28 cellular contexts compared by ENCODE assay signal in genomic region chr18:38307919-38308318, GRCh38.
"Had no signal": no experiment of that assay in that cellular context is flagged by ENCODE, and none has a peak within 500 bp of the region (broad histone marks: within the 10 kb centered on the region; RNA-seq: fewer than 3 reads in every experiment).

No MANE protein-coding gene starts in this region.

- ATAC-seq: activated CD4-positive, CD25-positive, alpha-beta regulatory T cell treated with anti-CD3 and anti-CD28 coated beads, Interleukin-2, amount 50 U/mL, for 24 hours; activated CD8-positive, alpha-beta memory T cell treated with anti-CD3 and anti-CD28 coated beads, Interleukin-2, amount 10 ng/mL, durations not matched to agents 7 days and 5 days; activated CD8-positive, alpha-beta T cell treated with anti-CD3 and anti-CD28 coated beads for 36 hours; activated naive CD8-positive, alpha-beta T cell treated with anti-CD3 and anti-CD28 coated beads, Interleukin-2, amount 50 U/mL, for 24 hours; body of pancreas; effector memory CD8-positive, alpha-beta T cell; gastroesophageal sphincter had no signal

- H3K4me3 Mint-ChIP-seq: activated B cell treated with CpG ODN at 0.5 μM for 24 hours; activated CD8-positive, alpha-beta memory T cell treated with anti-CD3 and anti-CD28 coated beads, Interleukin-2, amount 10 ng/mL, durations not matched to agents 7 days and 5 days; activated CD8-positive, alpha-beta T cell treated with anti-CD3 and anti-CD28 coated beads for 36 hours; activated naive CD4-positive, alpha-beta T cell treated with anti-CD3 and anti-CD28 coated beads for 36 hours; activated naive CD4-positive, alpha-beta T cell treated with anti-CD3 and anti-CD28 coated beads, Interleukin-2, amount 50 U/mL, for 24 hours; activated naive CD8-positive, alpha-beta T cell treated with anti-CD3 and anti-CD28 coated beads for 36 hours; activated naive CD8-positive, alpha-beta T cell treated with anti-CD3 and anti-CD28 coated beads, Interleukin-2, amount 50 U/mL, for 24 hours; activated T-helper 1 cell treated with anti-CD3 and anti-CD28 coated beads, Interleukin-12 subunit alpha, Interleukin-12 subunit beta, Interleukin-2, Interleukin-4 antibody, amounts not matched to agents 30 ng/mL and 10 ng/mL and 1 ng/mL, durations not matched to agents 14 hours and 24 hours and 36 hours; dendritic cell treated with granulocyte-macrophage colony-stimulating factor and Interleukin-4, amounts not matched to agents 40 ng/mL and 50 ng/mL, for 4 days; effector memory CD8-positive, alpha-beta T cell had no signal

- H3K9me3 Mint-ChIP-seq: activated CD8-positive, alpha-beta T cell treated with anti-CD3 and anti-CD28 coated beads for 36 hours; activated naive CD4-positive, alpha-beta T cell treated with anti-CD3 and anti-CD28 coated beads for 36 hours; activated naive CD4-positive, alpha-beta T cell treated with anti-CD3 and anti-CD28 coated beads, Interleukin-2, amount 50 U/mL, for 24 hours; activated naive CD8-positive, alpha-beta T cell treated with anti-CD3 and anti-CD28 coated beads for 36 hours; activated naive CD8-positive, alpha-beta T cell treated with anti-CD3 and anti-CD28 coated beads, Interleukin-2, amount 50 U/mL, for 24 hours; activated T-helper 2 cell treated with anti-CD3 and anti-CD28 coated beads, Interferon-gamma antibody, Interleukin-2, Interleukin-4, amounts not matched to agents 10 μg/mL and 5 μg/mL and 100 μg/mL, durations not matched to agents 14 hours and 24 hours and 36 hours had no signal

- H3K36me3 Mint-ChIP-seq: activated CD8-positive, alpha-beta memory T cell treated with anti-CD3 and anti-CD28 coated beads, Interleukin-2, amount 10 ng/mL, durations not matched to agents 7 days and 5 days; activated naive CD4-positive, alpha-beta T cell treated with anti-CD3 and anti-CD28 coated beads, Interleukin-2, amount 50 U/mL, for 24 hours; activated naive CD8-positive, alpha-beta T cell treated with anti-CD3 and anti-CD28 coated beads for 36 hours had no signal

- H3K4me1 Mint-ChIP-seq: activated B cell treated with CpG ODN at 0.5 μM for 24 hours; activated CD8-positive, alpha-beta memory T cell treated with anti-CD3 and anti-CD28 coated beads, Interleukin-2, amount 10 ng/mL, durations not matched to agents 7 days and 5 days; activated naive CD4-positive, alpha-beta T cell treated with anti-CD3 and anti-CD28 coated beads, Interleukin-2, amount 50 U/mL, for 24 hours; activated naive CD8-positive, alpha-beta T cell treated with anti-CD3 and anti-CD28 coated beads for 36 hours; activated naive CD8-positive, alpha-beta T cell treated with anti-CD3 and anti-CD28 coated beads, Interleukin-2, amount 50 U/mL, for 24 hours had no signal

- H3K27ac Mint-ChIP-seq: activated B cell treated with CpG ODN at 0.5 μM for 24 hours; activated CD8-positive, alpha-beta memory T cell treated with anti-CD3 and anti-CD28 coated beads, Interleukin-2, amount 10 ng/mL, durations not matched to agents 7 days and 5 days; activated CD8-positive, alpha-beta T cell treated with anti-CD3 and anti-CD28 coated beads for 36 hours; activated naive CD4-positive, alpha-beta T cell treated with anti-CD3 and anti-CD28 coated beads for 36 hours; activated naive CD4-positive, alpha-beta T cell treated with anti-CD3 and anti-CD28 coated beads, Interleukin-2, amount 50 U/mL, for 24 hours; activated naive CD8-positive, alpha-beta T cell treated with anti-CD3 and anti-CD28 coated beads for 36 hours; activated naive CD8-positive, alpha-beta T cell treated with anti-CD3 and anti-CD28 coated beads, Interleukin-2, amount 50 U/mL, for 24 hours; activated T-helper 1 cell treated with anti-CD3 and anti-CD28 coated beads, Interleukin-12 subunit alpha, Interleukin-12 subunit beta, Interleukin-2, Interleukin-4 antibody, amounts not matched to agents 30 ng/mL and 10 ng/mL and 1 ng/mL, durations not matched to agents 14 hours and 24 hours and 36 hours; activated T-helper 2 cell treated with anti-CD3 and anti-CD28 coated beads, Interferon-gamma antibody, Interleukin-2, Interleukin-4, amounts not matched to agents 10 μg/mL and 5 μg/mL and 100 μg/mL, durations not matched to agents 14 hours and 24 hours and 36 hours; dendritic cell treated with granulocyte-macrophage colony-stimulating factor and Interleukin-4, amounts not matched to agents 40 ng/mL and 50 ng/mL, for 4 days; effector memory CD8-positive, alpha-beta T cell had no signal

- DNase-seq: activated B cell treated with CpG ODN at 0.5 μM for 24 hours; activated CD4-positive, alpha-beta T cell treated with anti-CD3 and anti-CD28 coated beads for 48 hours; activated CD4-positive, alpha-beta T cell treated with anti-CD3 and anti-CD28 coated beads, Interleukin-2, amount 50 U/mL, for 1 hour; activated CD4-positive, alpha-beta T cell treated with anti-CD3 and anti-CD28 coated beads, Interleukin-2, amount 50 U/mL, for 48 hours; activated CD8-positive, alpha-beta memory T cell treated with anti-CD3 and anti-CD28 coated beads, Interleukin-2, amount 10 ng/mL, durations not matched to agents 7 days and 5 days; activated CD8-positive, alpha-beta memory T cell treated with anti-CD3 and anti-CD28 coated beads, Interleukin-2, amount 50 U/mL, for 4 hours; activated CD8-positive, alpha-beta T cell treated with anti-CD3 and anti-CD28 coated beads for 36 hours; activated effector memory CD4-positive, alpha-beta T cell treated with anti-CD3 and anti-CD28 coated beads, Interleukin-2, amount 50 U/mL, for 16 hours; activated naive CD4-positive, alpha-beta T cell treated with anti-CD3 and anti-CD28 coated beads for 36 hours; activated naive CD8-positive, alpha-beta T cell treated with anti-CD3 and anti-CD28 coated beads for 36 hours; activated naive CD8-positive, alpha-beta T cell treated with anti-CD3 and anti-CD28 coated beads, Interleukin-2, amount 50 U/mL, for 24 hours; activated T-cell treated with anti-CD3 and anti-CD28 coated beads, Interleukin-2, amount 50 U/mL, for 1 hour; activated T-cell treated with anti-CD3 and anti-CD28 coated beads, Interleukin-2, amount 50 U/mL, for 48 hours; adrenal gland; amygdala; aorta; body of pancreas; effector CD4-positive, alpha-beta T cell; effector memory CD8-positive, alpha-beta T cell; erythroblast; foreskin melanocyte; T-helper 2 cell had no signal

- H3K27me3 Mint-ChIP-seq: activated B cell treated with CpG ODN at 0.5 μM for 24 hours; activated CD8-positive, alpha-beta memory T cell treated with anti-CD3 and anti-CD28 coated beads, Interleukin-2, amount 10 ng/mL, durations not matched to agents 7 days and 5 days; activated CD8-positive, alpha-beta T cell treated with anti-CD3 and anti-CD28 coated beads for 36 hours; activated naive CD4-positive, alpha-beta T cell treated with anti-CD3 and anti-CD28 coated beads, Interleukin-2, amount 50 U/mL, for 24 hours; activated naive CD8-positive, alpha-beta T cell treated with anti-CD3 and anti-CD28 coated beads for 36 hours; activated naive CD8-positive, alpha-beta T cell treated with anti-CD3 and anti-CD28 coated beads, Interleukin-2, amount 50 U/mL, for 24 hours; dendritic cell treated with granulocyte-macrophage colony-stimulating factor and Interleukin-4, amounts not matched to agents 40 ng/mL and 50 ng/mL, for 4 days; effector memory CD8-positive, alpha-beta T cell had no signal
